9 cellular contexts compared by ENCODE assay signal in the genomic region with DNA sequence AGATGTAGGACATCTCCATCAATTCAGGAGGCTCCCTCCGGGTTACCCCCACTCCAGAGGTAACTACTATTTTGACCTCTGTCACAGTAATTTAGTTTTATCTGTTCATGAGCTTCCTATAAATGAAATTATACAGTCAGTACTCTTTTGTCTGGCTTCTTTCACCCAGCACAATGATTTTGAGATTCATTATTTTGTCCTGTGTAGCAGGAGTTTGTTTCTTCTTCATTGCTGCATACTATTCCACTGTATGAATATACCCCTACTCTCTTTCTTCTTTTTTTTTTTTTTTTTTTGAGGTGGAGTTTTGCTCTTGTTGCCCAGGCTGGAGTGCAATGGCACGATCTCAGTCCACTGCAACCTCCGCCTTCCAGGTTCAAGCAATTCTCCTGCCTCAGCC. TPM values are rescaled to one million over a fixed set of nuclear protein-coding genes. Genes with fewer than 3 reads are reported as not detected.
DNase-seq lines count a peak whose midpoint lies in the region; TF ChIP-seq lines count a peak whose summit lies in the region.
"Had no signal": no experiment of that assay in that cellular context is flagged by ENCODE, and none has a peak within 500 bp of the region (broad histone marks: within the 10 kb centered on the region; RNA-seq: fewer than 3 reads in every experiment).

No MANE protein-coding gene starts in this region.

- peaks cover 80% of the 10 kb centered on the region for H3K4me1 Mint-ChIP-seq in chondrocyte (ENCODE audit: low read depth)
- H3K4me1 Mint-ChIP-seq in mesothelial cell of epicardium = peaks cover 41% of the 10 kb centered on the region

- TF ChIP-seq POLR2A in Peyer's patch (IDR thresholded peaks at IDR 0.05) = no peak
- TF ChIP-seq POLR2A in thyroid gland (IDR thresholded peaks at IDR 0.05) = no peak

- no peaks in the 10 kb centered on the region for H4K20me1 ChIP-seq in Karpas-422 (ENCODE audit: insufficient read depth, low read depth, low read length)

- peaks cover 0 to 66% (median 12%) of the 10 kb centered on the region in 4 donors for H3K4me1 ChIP-seq in Peyer's patch
- H3K4me1 ChIP-seq in thyroid gland = peaks cover 61 to 67% of the 10 kb centered on the region in 2 donors
- H3K4me1 ChIP-seq in Karpas-422 (ENCODE audit: low read length) = no peaks in the 10 kb centered on the region

- intact Hi-C loops in thyroid gland (cut with DNase I) = no loop called here

- H3K79me2 ChIP-seq in Karpas-422 (ENCODE audit: low read length) = no peaks in the 10 kb centered on the region

- H3K36me3 Mint-ChIP-seq in chondrocyte (ENCODE audit: low read depth) (peaks cover 20% of the 10 kb centered on the region), mesothelial cell of epicardium (peaks cover 4% of the 10 kb centered on the region)

- H3K9me3 ChIP-seq in Peyer's patch (no peaks in the 10 kb centered on the region), thyroid gland (no peaks in the 10 kb centered on the region), Karpas-422 (ENCODE audit: low read length) (no peaks in the 10 kb centered on the region)

- H3K27me3 ChIP-seq in Peyer's patch = no peaks in the 10 kb centered on the region
- H3K27me3 ChIP-seq in thyroid gland = no peaks in the 10 kb centered on the region
- H3K27me3 ChIP-seq in Karpas-422 (ENCODE audit: low read length) = no peaks in the 10 kb centered on the region

- H2AFZ ChIP-seq in Karpas-422 (ENCODE audit: low read length) = no peak overlapping the region

- peaks cover 0 to 19% (median 0%) of the 10 kb centered on the region in 3 donors for H3K36me3 ChIP-seq in Peyer's patch
- H3K36me3 ChIP-seq in thyroid gland = peaks cover 3 to 14% of the 10 kb centered on the region in 2 donors
- H3K36me3 ChIP-seq in Karpas-422 (ENCODE audit: insufficient read depth, low read length) = no peaks in the 10 kb centered on the region; the same call in 1 of the 2 replicates

- TF ChIP-seq CTCF in Peyer's patch (IDR thresholded peaks at IDR 0.05) (no peak), chondrocyte (IDR thresholded peaks at IDR 0.05) (no peak), mesothelial cell of epicardium (IDR thresholded peaks at IDR 0.05; ENCODE audit: unreplicated experiment) (no peak), thyroid gland (IDR thresholded peaks at IDR 0.05) (no peak)

- no peak overlapping the region for H3K4me2 ChIP-seq in Karpas-422 (ENCODE audit: low read depth, low read length, poor library complexity, severe bottlenecking)

- no peaks in the 10 kb centered on the region for H3K9me2 ChIP-seq in Karpas-422 (replicated peaks; ENCODE audit: insufficient read depth, low read length)

- peak overlapping the region; percentile 98 for H3K27ac Mint-ChIP-seq in chondrocyte (ENCODE audit: unreplicated experiment)
- peak overlapping the region; percentile 66 for H3K27ac Mint-ChIP-seq in mesothelial cell of epicardium

- WGBS in thyroid gland, 2 donors = 80 to 85% methylated on average over 3 of the region's 3 CpGs

- H3K27ac ChIP-seq in Peyer's patch (peak overlapping the region; percentile 43 to 95 (median 90)), thyroid gland (peak overlapping the region; percentile 97 to 99 (median 98)), Karpas-422 (ENCODE audit: low read length) (no peak overlapping the region)

- DNase-seq in Peyer's patch (no peak), chondrocyte (ENCODE audit: low spot score) (no peak), mesothelial cell of epicardium (ENCODE audit: low spot score in 2 of 2, unreplicated experiment in 2 of 2) (no peak), thyroid gland (no peak), NCI-H146 (lab: John Stamatoyannopoulos, UW) (no peak), SKM-1 (lab: John Stamatoyannopoulos, UW; ENCODE audit: unreplicated experiment) (no peak), Karpas-422 (no peak)
- DNase-seq: DND-41, natural killer cell had no signal

- H3K9ac ChIP-seq in Karpas-422 (ENCODE audit: low read length) = no peak overlapping the region

- H3K4me3 Mint-ChIP-seq in chondrocyte (ENCODE audit: unreplicated experiment) = peak overlapping the region; percentile 33
- no peak overlapping the region for H3K4me3 Mint-ChIP-seq in mesothelial cell of epicardium
- H3K4me3 Mint-ChIP-seq: natural killer cell had no signal

- H3K4me3 ChIP-seq in Peyer's patch (no peak overlapping the region), thyroid gland (replicated peaks in 1 of 3) (no peak overlapping the region), Karpas-422 (ENCODE audit: low read length) (no peak overlapping the region)

- peaks cover 2% of the 10 kb centered on the region for H3K9me3 Mint-ChIP-seq in chondrocyte (ENCODE audit: low read depth)
- H3K9me3 Mint-ChIP-seq in mesothelial cell of epicardium = no peaks in the 10 kb centered on the region
- H3K9me3 Mint-ChIP-seq: natural killer cell had no signal

- no peaks in the 10 kb centered on the region for H3K27me3 Mint-ChIP-seq in chondrocyte (ENCODE audit: low read depth)
- no peaks in the 10 kb centered on the region for H3K27me3 Mint-ChIP-seq in mesothelial cell of epicardium (ENCODE audit: low read depth)

RNA-seq across cellular contexts. Expression of a gene that starts 11.8 kb away (rescaled TPM):
- 10 to 100 TPM; 11.6 to 26.4 (median 22.5) TPM for total RNA-seq in Peyer's patch
- 17.9 to 24.5 TPM (median 20.1 TPM) in 3 replicates for total RNA-seq in chondrocyte
- total RNA-seq in mesothelial cell of epicardium = 13.8 to 14.5 TPM (median 14.0 TPM) in 3 replicates
- 10 to 100 TPM; 16.0 to 46.3 (median 35.0) TPM for total RNA-seq in thyroid gland
- total RNA-seq in Karpas-422 (2014; rRNA removed; shearing (Covaris generic); ENCODE audit: low replicate concordance) = 5.3 and 7.1 TPM in 2 replicates

RNA-seq across cellular contexts. Expression of a gene that starts 12.4 kb away (rescaled TPM):
- total RNA-seq in Peyer's patch (100 to 1,000 TPM in 1 of 4 donors, 10 to 100 TPM in 3; 14.2 to 202 (median 34.1) TPM), chondrocyte (48.7 to 60.1 TPM (median 57.8 TPM) in 3 replicates), mesothelial cell of epicardium (29.4 to 33.9 TPM (median 29.6 TPM) in 3 replicates), thyroid gland (10 to 100 TPM; 23.7 to 43.9 (median 27.8) TPM)
- total RNA-seq in Karpas-422 (2014; rRNA removed; shearing (Covaris generic); ENCODE audit: low replicate concordance) = 11.7 and 15.3 TPM in 2 replicates

RNA-seq across cellular contexts. Expression of a gene that starts 22.0 kb away (rescaled TPM):
- total RNA-seq in Peyer's patch (10 to 100 TPM; 39.8 to 61.9 (median 47.0) TPM), chondrocyte (91.1 to 94.9 TPM (median 92.1 TPM) in 3 replicates), mesothelial cell of epicardium (63.0 to 64.2 TPM (median 63.0 TPM) in 3 replicates), thyroid gland (10 to 100 TPM; 64.8 to 94.9 (median 80.8) TPM)
- total RNA-seq in Karpas-422 (2014; rRNA removed; shearing (Covaris generic); ENCODE audit: low replicate concordance) = 13.0 and 32.7 TPM in 2 replicates

RNA-seq across cellular contexts. Expression of a gene that starts 27.3 kb away (rescaled TPM):
- total RNA-seq in Peyer's patch (not detected), chondrocyte (0.12 to 0.60 TPM in 2 of 3 replicates, not detected in the other), mesothelial cell of epicardium (0.27 to 0.40 TPM (median 0.34 TPM) in 3 replicates), thyroid gland (1 to 10 TPM in 3 of 4 donors, under 1 TPM in 1; 0.13 to 2.5 (median 2.0) TPM)
- total RNA-seq in Karpas-422 (2014; rRNA removed; shearing (Covaris generic); ENCODE audit: low replicate concordance) = not detected in 2 replicates

RNA-seq across cellular contexts. Expression of a gene that starts 38.1 kb away (rescaled TPM):
- total RNA-seq in Peyer's patch (10 to 100 TPM; 39.6 to 94.4 (median 69.7) TPM), chondrocyte (37.9 to 41.6 TPM (median 38.8 TPM) in 3 replicates), mesothelial cell of epicardium (37.1 to 38.3 TPM (median 37.3 TPM) in 3 replicates), thyroid gland (10 to 100 TPM; 30.4 to 52.3 (median 39.0) TPM)
- 18.4 and 22.7 TPM in 2 replicates for total RNA-seq in Karpas-422 (2014; rRNA removed; shearing (Covaris generic); ENCODE audit: low replicate concordance)
